26 cellular contexts compared by ENCODE assay signal in genomic region chr7:24058953-24059352, GRCh38.
"Had no signal": no experiment of that assay in that cellular context is flagged by ENCODE, and none has a peak within 500 bp of the region (broad histone marks: within the 10 kb centered on the region; RNA-seq: fewer than 3 reads in every experiment).

No MANE protein-coding gene starts in this region.

- H3K36me3 ChIP-seq: colonic mucosa, esophagus squamous epithelium, gastroesophageal sphincter had no signal

- H3K9me3 ChIP-seq: body of pancreas, colonic mucosa, esophagus squamous epithelium, gastroesophageal sphincter had no signal

- FAIRE-seq: endometrium, endothelial cell of umbilical vein had no signal

- H3K36me3 Mint-ChIP-seq: activated naive CD8-positive, alpha-beta T cell had no signal

- ATAC-seq: activated CD8-positive, alpha-beta T cell treated with anti-CD3 and anti-CD28 coated beads for 36 hours; activated T-cell treated with anti-CD3 and anti-CD28 coated beads, Interleukin-2, amount 50 U/mL, for 4 hours; activated T-helper 17 cell treated with anti-CD3 and anti-CD28 coated beads, Interleukin-2, amount 50 U/mL, for 72 hours; body of pancreas; gastroesophageal sphincter had no signal

- H3K4me1 ChIP-seq: body of pancreas, colonic mucosa, esophagus squamous epithelium, gastroesophageal sphincter had no signal

- H3K4me1 Mint-ChIP-seq: activated CD4-positive, alpha-beta T cell treated with anti-CD3 and anti-CD28 coated beads, Interleukin-2, amount 10 ng/mL, durations not matched to agents 7 days and 5 days; activated T-helper 17 cell treated with anti-CD3 and anti-CD28 coated beads, Interleukin-2, amount 50 U/mL, for 72 hours had no signal

- H3K4me3 Mint-ChIP-seq: activated CD4-positive, alpha-beta T cell treated with anti-CD3 and anti-CD28 coated beads, Interleukin-2, amount 10 ng/mL, durations not matched to agents 7 days and 5 days; activated CD8-positive, alpha-beta T cell treated with anti-CD3 and anti-CD28 coated beads for 36 hours; activated naive CD8-positive, alpha-beta T cell; activated T-cell treated with anti-CD3 and anti-CD28 coated beads, Interleukin-2, amount 50 U/mL, for 4 hours; activated T-helper 17 cell treated with anti-CD3 and anti-CD28 coated beads, Interleukin-2, amount 50 U/mL, for 72 hours had no signal

- H3K27me3 ChIP-seq: body of pancreas, colonic mucosa had no signal

- H3K27ac Mint-ChIP-seq: activated CD4-positive, alpha-beta T cell treated with anti-CD3 and anti-CD28 coated beads, Interleukin-2, amount 10 ng/mL, durations not matched to agents 7 days and 5 days; activated CD8-positive, alpha-beta T cell treated with anti-CD3 and anti-CD28 coated beads for 36 hours; activated naive CD8-positive, alpha-beta T cell; activated T-helper 17 cell treated with anti-CD3 and anti-CD28 coated beads, Interleukin-2, amount 50 U/mL, for 72 hours had no signal

- H3K27ac ChIP-seq: body of pancreas, colonic mucosa, epithelial cell of prostate, esophagus squamous epithelium, gastroesophageal sphincter had no signal

- H3K9me3 Mint-ChIP-seq: activated CD4-positive, alpha-beta T cell treated with anti-CD3 and anti-CD28 coated beads, Interleukin-2, amount 10 ng/mL, durations not matched to agents 7 days and 5 days; activated CD8-positive, alpha-beta T cell treated with anti-CD3 and anti-CD28 coated beads for 36 hours; activated T-cell treated with anti-CD3 and anti-CD28 coated beads, Interleukin-2, amount 50 U/mL, for 4 hours; activated T-helper 17 cell treated with anti-CD3 and anti-CD28 coated beads, Interleukin-2, amount 50 U/mL, for 72 hours had no signal

- DNase-seq: activated CD4-positive, alpha-beta T cell treated with anti-CD3 and anti-CD28 coated beads for 1 hour; activated CD4-positive, alpha-beta T cell treated with anti-CD3 and anti-CD28 coated beads for 4 hours; activated CD4-positive, alpha-beta T cell treated with anti-CD3 and anti-CD28 coated beads, Interleukin-2, amount 10 ng/mL, durations not matched to agents 7 days and 5 days; activated CD4-positive, alpha-beta T cell treated with anti-CD3 and anti-CD28 coated beads, Interleukin-2, amount 50 U/mL, for 48 hours; activated CD8-positive, alpha-beta memory T cell treated with anti-CD3 and anti-CD28 coated beads for 24 hours; activated CD8-positive, alpha-beta T cell treated with anti-CD3 and anti-CD28 coated beads for 36 hours; activated effector memory CD4-positive, alpha-beta T cell treated with Interleukin-2 at 50 U/mL for 16 hours; activated gamma-delta T cell treated with Interleukin-2 at 50 U/mL for 16 hours; activated naive CD4-positive, alpha-beta T cell treated with anti-CD3 and anti-CD28 coated beads, Interleukin-2, amount 50 U/mL, for 16 hours; activated naive CD4-positive, alpha-beta T cell treated with Interleukin-2 at 50 U/mL for 16 hours; activated T-cell treated with anti-CD3 and anti-CD28 coated beads, Interleukin-2, amount 50 U/mL, for 4 hours; amniotic stem cell; anterior cingulate cortex; body of pancreas; caudate nucleus; colonic mucosa; effector CD8-positive, alpha-beta T cell; esophagus squamous epithelium; foreskin melanocyte; T-helper 2 cell had no signal

- H3K4me3 ChIP-seq: body of pancreas, colonic mucosa, esophagus squamous epithelium, gastroesophageal sphincter had no signal
